Comparison of ENCODE assay signal across 27 cellular contexts in the genomic region with DNA sequence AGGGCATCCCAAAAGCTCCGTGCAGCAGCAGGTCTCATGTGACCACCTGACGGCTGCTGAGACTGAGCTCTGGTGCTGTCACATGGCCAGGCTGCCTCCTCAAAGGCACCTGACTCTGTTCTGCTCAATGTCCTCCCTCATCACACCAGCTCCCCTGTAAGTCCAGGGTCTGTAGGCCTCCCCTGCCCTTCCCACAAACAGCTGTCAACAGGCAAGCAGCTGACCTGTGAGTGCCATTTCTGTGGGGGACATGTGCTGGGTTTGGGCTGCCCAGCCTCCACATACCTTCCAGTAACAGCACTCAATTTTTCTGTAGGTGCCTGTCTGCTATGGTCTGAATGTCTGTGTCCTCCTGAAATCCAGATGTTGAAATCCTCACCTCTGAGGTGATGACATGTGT. TPM values are rescaled to one million over a fixed set of nuclear protein-coding genes. Genes with fewer than 3 reads are reported as not detected.
"Had no signal": no experiment of that assay in that cellular context is flagged by ENCODE, and none has a peak within 500 bp of the region (broad histone marks: within the 10 kb centered on the region; RNA-seq: fewer than 3 reads in every experiment).

No MANE protein-coding gene starts in this region.

- H3K4me3 Mint-ChIP-seq: endodermal cell; immature natural killer cell; naive B cell; nephron; stimulated activated memory B cell treated with anti-CD40 and anti-IgM and Interleukin-4, amounts not matched to agents 10 μg/mL and 1 μg/mL and 100 μg/mL, for 72 hours; type B pancreatic cell had no signal

- H3K4me3 ChIP-seq: coronary artery, left ventricle myocardium inferior, lower lobe of right lung, psoas muscle, right lobe of liver, spleen, suprapubic skin, thyroid gland had no signal

- H3K27me3 ChIP-seq: foreskin keratinocyte, right lobe of liver, spleen, suprapubic skin, thyroid gland had no signal

- ATAC-seq: foreskin keratinocyte; left cardiac atrium; lower lobe of right lung; right lobe of liver; stimulated activated memory B cell treated with anti-CD40 and anti-IgM and Interleukin-4, amounts not matched to agents 10 μg/mL and 1 μg/mL and 100 μg/mL, for 72 hours had no signal

- H3K27ac ChIP-seq: coronary artery, foreskin keratinocyte, left ventricle myocardium inferior, lower lobe of right lung, psoas muscle, right lobe of liver, spleen, suprapubic skin, thyroid gland had no signal

- H3K27me3 Mint-ChIP-seq: naive B cell; stimulated activated memory B cell treated with anti-CD40 and anti-IgM and Interleukin-4, amounts not matched to agents 10 μg/mL and 1 μg/mL and 100 μg/mL, for 72 hours; type B pancreatic cell had no signal

- H3K36me3 ChIP-seq: left ventricle myocardium inferior, lower lobe of right lung, right lobe of liver, suprapubic skin, thyroid gland had no signal

- H3K36me3 Mint-ChIP-seq: type B pancreatic cell had no signal

- DNase-seq: effector CD4-positive, alpha-beta T cell; endodermal cell; erythroblast; foreskin keratinocyte; immature natural killer cell; left cardiac atrium; left ventricle myocardium inferior; lower lobe of right lung; mesenchymal stem cell; midbrain; naive B cell; psoas muscle; retina; right lobe of liver; spleen; stimulated activated CD4-positive, alpha-beta T cell treated with anti-CD3 and anti-CD28 coated beads, Interleukin-15, amount 100 ng/mL, for 24 hours; stimulated activated CD4-positive, alpha-beta T cell treated with anti-CD3 and anti-CD28 coated beads, Interleukin-1b, Interleukin-23, amount 100 ng/mL, for 48 hours; stimulated activated CD4-positive, alpha-beta T cell treated with anti-CD3 and anti-CD28 coated beads, Interleukin-4, amount 100 ng/mL, for 24 hours; thyroid gland had no signal

- FAIRE-seq: endothelial cell of umbilical vein, keratinocyte, urothelium cell line had no signal

- H3K4me1 Mint-ChIP-seq: endodermal cell, nephron had no signal

- H3K9me3 ChIP-seq: psoas muscle, right lobe of liver, thyroid gland had no signal

- H3K27ac Mint-ChIP-seq: endodermal cell; nephron; stimulated activated memory B cell treated with anti-CD40 and anti-IgM and Interleukin-4, amounts not matched to agents 10 μg/mL and 1 μg/mL and 100 μg/mL, for 72 hours; type B pancreatic cell had no signal

- H3K4me1 ChIP-seq: foreskin keratinocyte, left ventricle myocardium inferior, lower lobe of right lung, psoas muscle, suprapubic skin, thyroid gland had no signal

RNA-seq across cellular contexts. Expression of gene NUP210, which starts 11.2 kb away (rescaled TPM):
- total RNA-seq: foreskin keratinocyte had no signal
- polyA plus RNA-seq: foreskin keratinocyte had no signal
